Comparison of ENCODE assay signal across 18 cellular contexts in the genomic region with DNA sequence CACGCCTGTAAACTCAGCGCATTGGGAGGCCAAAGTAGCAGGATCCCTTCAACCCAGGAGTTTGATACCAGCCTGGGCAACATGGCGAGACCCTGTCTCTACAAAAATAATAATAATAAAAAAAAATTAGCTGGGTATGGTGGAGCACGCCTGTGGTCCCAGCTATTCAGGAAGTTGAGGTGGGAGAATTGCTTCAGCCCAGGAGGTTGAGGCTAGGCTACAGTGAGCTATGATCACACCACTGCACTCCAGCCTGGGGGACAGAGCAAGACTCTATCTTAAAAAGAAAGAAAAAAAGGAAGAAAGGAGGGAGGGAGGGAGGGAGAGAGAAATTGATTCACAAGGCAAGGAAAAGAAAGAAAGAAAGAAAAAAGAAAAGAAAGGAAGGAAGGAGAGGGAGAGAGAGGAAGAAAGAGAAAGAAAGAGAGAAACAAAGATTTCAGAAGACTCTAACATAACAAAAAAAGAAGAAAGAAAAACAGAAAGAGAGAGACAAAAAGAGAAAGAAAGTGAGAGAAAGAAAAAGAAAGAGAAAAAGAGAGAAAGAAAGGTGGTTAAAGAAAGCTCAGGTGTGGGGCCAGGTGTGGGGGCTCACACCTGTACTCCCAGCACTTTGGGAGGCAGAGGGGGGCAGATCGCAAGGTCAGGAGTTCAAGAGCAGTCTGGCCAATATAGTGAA. TPM values are rescaled to one million over a fixed set of nuclear protein-coding genes. Genes with fewer than 3 reads are reported as not detected.
DNase-seq lines count a peak whose midpoint lies in the region; ATAC-seq and TF ChIP-seq lines count a peak whose summit lies in the region.
"Had no signal": no experiment of that assay in that cellular context is flagged by ENCODE, and none has a peak within 500 bp of the region (broad histone marks: within the 10 kb centered on the region; RNA-seq: fewer than 3 reads in every experiment).

No MANE protein-coding gene starts in this region.

- no peaks in the 10 kb centered on the region for H3K9me3 ChIP-seq in T-helper 17 cell (ENCODE audit: control insufficient read depth, low read length, poor library complexity, severe bottlenecking)
- H3K9me3 ChIP-seq: prostate gland had no signal

- no peak overlapping the region for H3K27ac ChIP-seq in foreskin keratinocyte
- H3K27ac ChIP-seq: prostate gland had no signal

- no peak for ATAC-seq in stimulated activated naive CD8-positive, alpha-beta T cell treated with anti-CD3 and anti-CD28 coated beads, Interleukin-15, Interleukin-2, amounts not matched to agents 100 U/mL and 50 U/mL, for 24 hours
- ATAC-seq in T-helper 17 cell (no peak), foreskin keratinocyte (no peak)
- ATAC-seq: Right ventricle myocardium inferior had no signal

- peaks cover 5% of the 10 kb centered on the region for H3K4me1 ChIP-seq in foreskin keratinocyte
- H3K4me1 ChIP-seq: prostate gland had no signal

- H3K4me1 Mint-ChIP-seq in stimulated activated naive CD8-positive, alpha-beta T cell treated with anti-CD3 and anti-CD28 coated beads, Interleukin-15, Interleukin-2, amounts not matched to agents 100 ng/mL and 50 ng/mL, for 24 hours (ENCODE audit: low read depth) = peaks cover 25% of the 10 kb centered on the region
- H3K4me1 Mint-ChIP-seq in T-helper 17 cell = peaks cover 20% of the 10 kb centered on the region
- H3K4me1 Mint-ChIP-seq in glutamatergic neuron (ENCODE audit: low read depth, unreplicated experiment) = peaks cover 11% of the 10 kb centered on the region

- H3K36me3 Mint-ChIP-seq in stimulated activated naive CD8-positive, alpha-beta T cell treated with anti-CD3 and anti-CD28 coated beads, Interleukin-15, Interleukin-2, amounts not matched to agents 100 ng/mL and 50 ng/mL, for 24 hours (ENCODE audit: low read depth) = no peaks in the 10 kb centered on the region
- no peaks in the 10 kb centered on the region for H3K36me3 Mint-ChIP-seq in T-helper 17 cell (ENCODE audit: low read depth)
- no peaks in the 10 kb centered on the region for H3K36me3 Mint-ChIP-seq in glutamatergic neuron (ENCODE audit: unreplicated experiment)

- H3K9me3 Mint-ChIP-seq in stimulated activated naive CD8-positive, alpha-beta T cell treated with anti-CD3 and anti-CD28 coated beads, Interleukin-15, Interleukin-2, amounts not matched to agents 100 ng/mL and 50 ng/mL, for 24 hours = no peaks in the 10 kb centered on the region
- peaks cover 1% of the 10 kb centered on the region for H3K9me3 Mint-ChIP-seq in glutamatergic neuron (ENCODE audit: unreplicated experiment)
- H3K9me3 Mint-ChIP-seq: activated CD4-positive, alpha-beta memory T cell treated with anti-CD3 and anti-CD28 coated beads, Interleukin-2, amount 10 ng/mL, durations not matched to agents 7 days and 5 days had no signal

- no peak for DNase-seq in stimulated activated naive CD8-positive, alpha-beta T cell treated with anti-CD3 and anti-CD28 coated beads, Interleukin-15, Interleukin-2, amounts not matched to agents 100 U/mL and 50 U/mL, for 24 hours
- DNase-seq in T-helper 17 cell (no peak), glutamatergic neuron (no peak), foreskin keratinocyte (no peak), NCI-H2029 (lab: John Stamatoyannopoulos, UW) (no peak), NCI-H1048 (lab: John Stamatoyannopoulos, UW) (no peak)
- DNase-seq: activated CD4-positive, alpha-beta memory T cell treated with anti-CD3 and anti-CD28 coated beads, Interleukin-2, amount 10 ng/mL, durations not matched to agents 7 days and 5 days; activated gamma-delta T cell treated with Interleukin-2 at 50 U/mL for 16 hours; effector CD8-positive, alpha-beta T cell; hippocampal formation; KG1; NCI-H1417 treated with DMSO at 0.1 percent for 48 hours; NCI-H2227 treated with DMSO at 0.1 percent for 48 hours; NK-92 treated with Interleukin-12 subunit alpha and Interleukin-12 subunit beta, amount 100 ng/mL, for 24 hours; substantia nigra had no signal

- H3K27me3 Mint-ChIP-seq in stimulated activated naive CD8-positive, alpha-beta T cell treated with anti-CD3 and anti-CD28 coated beads, Interleukin-15, Interleukin-2, amounts not matched to agents 100 ng/mL and 50 ng/mL, for 24 hours = no peaks in the 10 kb centered on the region
- H3K27me3 Mint-ChIP-seq in T-helper 17 cell = no peaks in the 10 kb centered on the region
- peaks cover 4% of the 10 kb centered on the region for H3K27me3 Mint-ChIP-seq in glutamatergic neuron (ENCODE audit: unreplicated experiment)
- H3K27me3 Mint-ChIP-seq: activated CD4-positive, alpha-beta memory T cell treated with anti-CD3 and anti-CD28 coated beads, Interleukin-2, amount 10 ng/mL, durations not matched to agents 7 days and 5 days had no signal

- H3K27me3 ChIP-seq in foreskin keratinocyte = no peaks in the 10 kb centered on the region

- no peak overlapping the region for H3K4me3 Mint-ChIP-seq in stimulated activated naive CD8-positive, alpha-beta T cell treated with anti-CD3 and anti-CD28 coated beads, Interleukin-15, Interleukin-2, amounts not matched to agents 100 ng/mL and 50 ng/mL, for 24 hours
- no peak overlapping the region for H3K4me3 Mint-ChIP-seq in T-helper 17 cell
- H3K4me3 Mint-ChIP-seq in glutamatergic neuron (ENCODE audit: unreplicated experiment) = peak overlapping the region; percentile 48
- H3K4me3 Mint-ChIP-seq: activated CD4-positive, alpha-beta memory T cell treated with anti-CD3 and anti-CD28 coated beads, Interleukin-2, amount 10 ng/mL, durations not matched to agents 7 days and 5 days had no signal

- H3K27ac Mint-ChIP-seq in stimulated activated naive CD8-positive, alpha-beta T cell treated with anti-CD3 and anti-CD28 coated beads, Interleukin-15, Interleukin-2, amounts not matched to agents 100 ng/mL and 50 ng/mL, for 24 hours = peak overlapping the region; percentile 47
- H3K27ac Mint-ChIP-seq in T-helper 17 cell (peak overlapping the region; percentile 16), glutamatergic neuron (ENCODE audit: unreplicated experiment) (peak overlapping the region; percentile 40)
- H3K27ac Mint-ChIP-seq: activated CD4-positive, alpha-beta memory T cell treated with anti-CD3 and anti-CD28 coated beads, Interleukin-2, amount 10 ng/mL, durations not matched to agents 7 days and 5 days had no signal

- no peak for TF ChIP-seq CTCF in glutamatergic neuron (IDR thresholded peaks at IDR 0.05; ENCODE audit: partially characterized antibody, unreplicated experiment)
- no peak for TF ChIP-seq CTCF in foreskin keratinocyte (conservative IDR thresholded peaks at IDR 0.05)

RNA-seq across cellular contexts. Expression of a gene that starts 37.3 kb away (rescaled TPM):
- 1,000 to 10,000 TPM; 1,038 to 1,220 TPM for total RNA-seq in T-helper 17 cell
- total RNA-seq in glutamatergic neuron (ENCODE audit: unreplicated experiment) = 122 TPM
- total RNA-seq in foreskin keratinocyte = 926 and 995 TPM in 2 replicates
- 295 and 315 TPM in 2 replicates for polyA plus RNA-seq in foreskin keratinocyte

RNA-seq across cellular contexts. Expression of a gene that starts 56.4 kb away (rescaled TPM):
- total RNA-seq in T-helper 17 cell (10 to 100 TPM; 27.0 to 32.3 TPM), glutamatergic neuron (ENCODE audit: unreplicated experiment) (66.1 TPM), foreskin keratinocyte (27.6 and 37.6 TPM in 2 replicates)
- 89.9 and 92.2 TPM in 2 replicates for polyA plus RNA-seq in foreskin keratinocyte
